ENCODE assay signal across 26 cellular contexts in the genomic region with DNA sequence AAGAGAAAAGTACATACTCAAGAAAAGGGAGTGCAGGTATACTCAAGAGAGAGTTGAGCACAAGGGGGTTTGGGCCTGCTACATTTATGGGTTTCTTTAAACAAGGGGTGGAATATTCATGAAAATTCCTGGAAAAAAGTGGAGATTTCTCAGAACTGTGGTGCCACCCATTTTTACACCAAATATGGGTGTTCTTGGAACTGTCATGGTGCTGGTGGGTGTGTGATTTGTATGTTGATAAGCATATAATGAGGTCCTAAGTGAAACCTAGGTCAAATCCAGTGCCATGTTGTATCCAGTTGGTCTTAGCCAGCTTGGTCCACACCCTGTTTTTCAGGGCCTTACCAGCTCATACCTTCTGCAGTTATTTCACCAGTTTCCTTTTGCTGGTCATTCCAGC.
"Had no signal": no experiment of that assay in that cellular context is flagged by ENCODE, and none has a peak within 500 bp of the region (broad histone marks: within the 10 kb centered on the region; RNA-seq: fewer than 3 reads in every experiment).

No MANE protein-coding gene starts in this region.

- ATAC-seq: effector memory CD8-positive, alpha-beta T cell; esophagus mucosa; foreskin keratinocyte; gastroesophageal sphincter; heart left ventricle; left lobe of liver; naive thymus-derived CD4-positive, alpha-beta T cell; psoas muscle; right cardiac atrium; stimulated activated effector memory CD8-positive, alpha-beta T cell treated with anti-CD3 and anti-CD28 coated beads, Interleukin-12 subunit alpha, Interleukin-12 subunit beta, amount 100 ng/mL, for 72 hours had no signal

- H3K9me3 ChIP-seq: gastroesophageal sphincter, heart left ventricle, ovary, psoas muscle, sigmoid colon, stomach, thyroid gland had no signal

- H2AFZ ChIP-seq: hepatocyte had no signal

- H3K27me3 ChIP-seq: hepatocyte, ovary, sigmoid colon, thyroid gland had no signal

- H3K9me3 Mint-ChIP-seq: effector memory CD8-positive, alpha-beta T cell; memory B cell; mesothelial cell of epicardium; naive thymus-derived CD4-positive, alpha-beta T cell; nephron; stimulated activated effector memory CD8-positive, alpha-beta T cell treated with anti-CD3 and anti-CD28 coated beads, Interleukin-12 subunit alpha, Interleukin-12 subunit beta, amount 100 ng/mL, for 72 hours had no signal

- H3K4me2 ChIP-seq: hepatocyte had no signal

- H3K27ac ChIP-seq: foreskin keratinocyte, gastroesophageal sphincter, heart left ventricle, hepatocyte, ovary, psoas muscle, sigmoid colon, stomach, thyroid gland had no signal

- H3K36me3 ChIP-seq: gastroesophageal sphincter, heart left ventricle, ovary, sigmoid colon, stomach, thyroid gland had no signal

- H3K4me1 ChIP-seq: foreskin keratinocyte, gastroesophageal sphincter, heart left ventricle, psoas muscle, stomach had no signal

- H3K36me3 Mint-ChIP-seq: memory B cell; mesothelial cell of epicardium; naive thymus-derived CD4-positive, alpha-beta T cell; stimulated activated effector memory CD8-positive, alpha-beta T cell treated with anti-CD3 and anti-CD28 coated beads, Interleukin-12 subunit alpha, Interleukin-12 subunit beta, amount 100 ng/mL, for 72 hours had no signal

- H3K4me3 ChIP-seq: gastroesophageal sphincter, heart left ventricle, hepatocyte, lung, ovary, psoas muscle, sigmoid colon, stomach, thyroid gland had no signal

- H3K79me2 ChIP-seq: hepatocyte had no signal

- H3K4me3 Mint-ChIP-seq: effector memory CD8-positive, alpha-beta T cell; memory B cell; mesothelial cell of epicardium; naive thymus-derived CD4-positive, alpha-beta T cell; nephron; stimulated activated effector memory CD8-positive, alpha-beta T cell treated with anti-CD3 and anti-CD28 coated beads, Interleukin-12 subunit alpha, Interleukin-12 subunit beta, amount 100 ng/mL, for 72 hours had no signal

- H3K27ac Mint-ChIP-seq: effector memory CD8-positive, alpha-beta T cell; memory B cell; mesothelial cell of epicardium; naive thymus-derived CD4-positive, alpha-beta T cell; nephron; stimulated activated effector memory CD8-positive, alpha-beta T cell treated with anti-CD3 and anti-CD28 coated beads, Interleukin-12 subunit alpha, Interleukin-12 subunit beta, amount 100 ng/mL, for 72 hours had no signal

- DNase-seq: cortex of kidney; effector memory CD8-positive, alpha-beta T cell; foreskin keratinocyte; heart left ventricle; kidney; naive thymus-derived CD4-positive, alpha-beta T cell; occipital lobe; ovary; psoas muscle; right cardiac atrium; sigmoid colon; stimulated activated CD4-positive, alpha-beta T cell treated with anti-CD3 and anti-CD28 coated beads, Interleukin-2, amount 100 ng/mL, for 24 hours; stimulated activated CD4-positive, alpha-beta T cell treated with anti-CD3 and anti-CD28 coated beads, Interleukin-4, amount 100 ng/mL, for 24 hours; stimulated activated naive CD4-positive, alpha-beta T cell treated with Interleukin-2 at 50 U/mL for 16 hours; stomach; thyroid gland; trophoblast cell had no signal

- H3K4me1 Mint-ChIP-seq: memory B cell had no signal
